In genomic region chr19:8446055-8446709, GRCh38 we compare ENCODE assay signal across 8 cellular contexts. TPM values are rescaled to one million over a fixed set of nuclear protein-coding genes. Genes with fewer than 3 reads are reported as not detected.
DNase-seq lines count a peak whose midpoint lies in the region; ATAC-seq and TF ChIP-seq lines count a peak whose summit lies in the region.

No MANE protein-coding gene starts in this region.

- H3K27me3 Mint-ChIP-seq in IgD-negative memory B cell = peaks cover 3% of the 10 kb centered on the region
- H3K27me3 Mint-ChIP-seq in chondrocyte (ENCODE audit: low read depth) = no peaks in the 10 kb centered on the region
- no peaks in the 10 kb centered on the region for H3K27me3 Mint-ChIP-seq in naive B cell

- H3K27me3 ChIP-seq in AG04450 (ENCODE audit: control insufficient read depth, insufficient read depth, low read length) = no peaks in the 10 kb centered on the region

- H3K9me3 ChIP-seq in AG04450 (ENCODE audit: control insufficient read depth, insufficient read depth, low read length) = no peaks in the 10 kb centered on the region; the same call in 1 of the 2 replicates

- no peak for ATAC-seq in naive B cell (ENCODE audit: low read depth in 2 of 2)

- CTCF ChIA-PET in AG04450 (lab: Charles Lee) = interaction anchor here (0.6 to 1.9 kb wide), 5 partner anchors 10 to 135 kb away, joined by 3 to 10 read pairs (median 4); partner anchors contain the start of gene MARCHF2

- H3K4me3 Mint-ChIP-seq in IgD-negative memory B cell (peak overlapping the region; percentile 94 to 99 (median 96)), chondrocyte (ENCODE audit: unreplicated experiment) (peak overlapping the region; percentile 91), naive B cell (peak overlapping the region; percentile 91 to 99 (median 95))

- peak overlapping the region; percentile 89 to 92 (median 92) for H3K27ac Mint-ChIP-seq in IgD-negative memory B cell
- peak overlapping the region; percentile 93 for H3K27ac Mint-ChIP-seq in chondrocyte (ENCODE audit: unreplicated experiment)
- peak overlapping the region; percentile 74 to 97 (median 94) for H3K27ac Mint-ChIP-seq in naive B cell

- peak overlapping the region; percentile 87 for H3K4me3 ChIP-seq in AG04450 (ENCODE audit: low read depth, low read length)

- peaks cover 32 to 42% (median 39%) of the 10 kb centered on the region in 3 donors for H3K4me1 Mint-ChIP-seq in IgD-negative memory B cell
- H3K4me1 Mint-ChIP-seq in chondrocyte (ENCODE audit: low read depth) = peaks cover 52% of the 10 kb centered on the region
- peaks cover 43 to 58% (median 52%) of the 10 kb centered on the region in 3 donors for H3K4me1 Mint-ChIP-seq in naive B cell

- DNase-seq in AG04450 (ENCODE audit: low read depth, low spot score) (no peak), chondrocyte (ENCODE audit: low spot score) (peak; percentile 48), naive B cell (no peak), GM03348 (ENCODE audit: low spot score) (no peak), NCI-H82 (lab: John Stamatoyannopoulos, UW) (no peak), COLO829 (ENCODE audit: low spot score) (no peak)
- DNase-seq in effector CD4-positive, alpha-beta T cell = no peak

- POLR2A ChIA-PET in AG04450 (lab: Yijun Ruan, JAX) = interaction anchor here (0.6 to 2.3 kb wide), 3 partner anchors 13 to 25 kb away, joined by 3 to 9 read pairs (median 3); no protein-coding TSS in a partner anchor

- no peak for TF ChIP-seq CTCF in AG04450 (IDR thresholded peaks at IDR 0.05; ENCODE audit: low read depth, low read length)
- TF ChIP-seq CTCF in chondrocyte (IDR thresholded peaks at IDR 0.05) = no peak

- H3K36me3 Mint-ChIP-seq in IgD-negative memory B cell = peaks cover 4% of the 10 kb centered on the region
- peaks cover 8% of the 10 kb centered on the region for H3K36me3 Mint-ChIP-seq in chondrocyte (ENCODE audit: low read depth)
- H3K36me3 Mint-ChIP-seq in naive B cell = peaks cover 0 to 13% of the 10 kb centered on the region in 2 donors

- H3K9me3 Mint-ChIP-seq in IgD-negative memory B cell = no peaks in the 10 kb centered on the region
- H3K9me3 Mint-ChIP-seq in chondrocyte (ENCODE audit: low read depth) = no peaks in the 10 kb centered on the region
- no peaks in the 10 kb centered on the region for H3K9me3 Mint-ChIP-seq in naive B cell

- H3K27ac ChIP-seq in AG04450 (ENCODE audit: low read depth, low read length) = peak overlapping the region; percentile 31

RNA-seq across cellular contexts. Expression of gene HNRNPM, which starts 1.4 kb away (rescaled TPM):
- polyA plus RNA-seq in AG04450 (2011; rRNA removed) = 99.6 and 122 TPM in 2 replicates
- 51.2 and 60.4 TPM in 2 replicates for polyA minus RNA-seq in AG04450 (2011; rRNA and poly(A)+ RNA removed)
- 210 TPM for polyA plus RNA-seq in IgD-negative memory B cell
- total RNA-seq in chondrocyte = 111 to 185 TPM (median 116 TPM) in 3 replicates
- polyA plus RNA-seq in naive B cell (ENCODE audit: low read depth in 6 of 6) = 100 to 1,000 TPM; 185 to 283 (median 210) TPM

RNA-seq across cellular contexts. Expression of gene MARCHF2, which starts 33.1 kb away (rescaled TPM):
- 14.7 and 20.0 TPM in 2 replicates for polyA plus RNA-seq in AG04450 (2011; rRNA removed)
- polyA minus RNA-seq in AG04450 (2011; rRNA and poly(A)+ RNA removed) = 14.4 and 16.5 TPM in 2 replicates
- polyA plus RNA-seq in IgD-negative memory B cell = 35.9 TPM
- total RNA-seq in chondrocyte = 35.0 to 42.5 TPM (median 37.5 TPM) in 3 replicates
- 10 to 100 TPM; 19.9 to 40.4 (median 31.3) TPM for polyA plus RNA-seq in naive B cell (ENCODE audit: low read depth in 6 of 6)

RNA-seq across cellular contexts. Expression of gene RAB11B, which starts 56.0 kb away (rescaled TPM):
- 25.3 and 37.6 TPM in 2 replicates for polyA plus RNA-seq in AG04450 (2011; rRNA removed)
- polyA minus RNA-seq in AG04450 (2011; rRNA and poly(A)+ RNA removed) = 18.3 and 22.0 TPM in 2 replicates
- polyA plus RNA-seq in IgD-negative memory B cell = 96.8 TPM
- 96.4 to 106 TPM (median 104 TPM) in 3 replicates for total RNA-seq in chondrocyte
- 10 to 100 TPM; 47.9 to 81.2 (median 58.2) TPM for polyA plus RNA-seq in naive B cell (ENCODE audit: low read depth in 6 of 6)

RNA-seq across cellular contexts. Expression of gene PRAM1, which starts 56.3 kb away (rescaled TPM):
- polyA plus RNA-seq in AG04450 (2011; rRNA removed) (not detected in 2 replicates), IgD-negative memory B cell (not detected), naive B cell (ENCODE audit: low read depth in 6 of 6) (under 1 TPM in 2 of 6 donors, not detected in 4; 0.26 to 0.27 TPM)
- not detected in 2 replicates for polyA minus RNA-seq in AG04450 (2011; rRNA and poly(A)+ RNA removed)
- total RNA-seq in chondrocyte = 0.20 to 0.46 TPM in 2 of 3 replicates, not detected in the other
